ENCODE assay signal across 1 cellular context in genomic region chr7:137440434-137440830, GRCh38.
TF ChIP-seq lines count a peak whose summit lies in the region.

No MANE protein-coding gene starts in this region.

TF ChIP-seq in H1, 55 proteins besides CTCF, POLR2A, EP300 and RAD21:
- no peak for TF ChIP-seq MAFK (IDR thresholded peaks at IDR 0.05; ENCODE audit: low read depth, low read length)
- TF ChIP-seq RXRA (IDR thresholded peaks at IDR 0.05; ENCODE audit: insufficient read depth, low read depth, low read length): no peak
- TF ChIP-seq SIX5 (IDR thresholded peaks at IDR 0.05; ENCODE audit: low read depth, low read length): no peak
- no peak for TF ChIP-seq ZNF274 (IDR thresholded peaks at IDR 0.05; ENCODE audit: borderline replicate concordance, extremely low read depth, low read length)
- TF ChIP-seq SUZ12 (IDR thresholded peaks at IDR 0.05; ENCODE audit: low read length): no peak
- TF ChIP-seq GABPA (IDR thresholded peaks at IDR 0.05; ENCODE audit: borderline replicate concordance, insufficient read depth, low read length): no peak
- TF ChIP-seq HDAC6 (IDR thresholded peaks at IDR 0.05; ENCODE audit: low read depth, low read length): no peak
- no peak for TF ChIP-seq CEBPB (IDR thresholded peaks at IDR 0.05; ENCODE audit: low read depth, low read length)
- no peak for TF ChIP-seq ATF2 (IDR thresholded peaks at IDR 0.05; ENCODE audit: low read length)
- no peak for TF ChIP-seq TCF12 (IDR thresholded peaks at IDR 0.05; ENCODE audit: low read depth, low read length)
